11 cellular contexts compared by ENCODE assay signal in genomic region chr10:86955501-86956194, GRCh38. TPM values are rescaled to one million over a fixed set of nuclear protein-coding genes. Genes with fewer than 3 reads are reported as not detected.
DNase-seq lines count a peak whose midpoint lies in the region; ATAC-seq, FAIRE-seq and TF ChIP-seq lines count a peak whose summit lies in the region.
"Had no signal": no experiment of that assay in that cellular context is flagged by ENCODE, and none has a peak within 500 bp of the region (broad histone marks: within the 10 kb centered on the region; RNA-seq: fewer than 3 reads in every experiment).

No MANE protein-coding gene starts in this region.

- peak overlapping the region in 1 of 2 experiments; percentile 83; a peak in 2 of 4 replicates for H3K9ac ChIP-seq in K562 (ENCODE audit: insufficient read depth in 1 of 2, low read depth in 2 of 2, low read length in 2 of 2)

- H3K36me3 ChIP-seq in K562 (ENCODE audit: control insufficient read depth, insufficient read depth, low read length) (no peaks in the 10 kb centered on the region; the same call in 2 of the 3 replicates), right atrium auricular region (no peaks in the 10 kb centered on the region), osteoblast (ENCODE audit: insufficient read depth, low read length) (no peaks in the 10 kb centered on the region), uterus (no peaks in the 10 kb centered on the region)
- H3K36me3 ChIP-seq: colonic mucosa had no signal

- no peak overlapping the region; the same call in 1 of the 3 replicates for H3K27ac ChIP-seq in K562 (ENCODE audit: extremely low read depth, low read depth, low read length)
- peak overlapping the region; percentile 79 to 80 for H3K27ac ChIP-seq in right atrium auricular region
- H3K27ac ChIP-seq in osteoblast (ENCODE audit: low read depth, low read length): no peak overlapping the region
- peak overlapping the region; percentile 76 to 82 for H3K27ac ChIP-seq in uterus

- H3K9me1 ChIP-seq in K562 (ENCODE audit: control insufficient read depth, insufficient read depth, low read length): no peaks in the 10 kb centered on the region

- POLR2A ChIA-PET in K562 (lab: Yijun Ruan, JAX): no interaction called here

- H3K4me3 ChIP-seq in K562 (no peak overlapping the region), right atrium auricular region (peak overlapping the region; percentile 40 to 50), osteoblast (ENCODE audit: insufficient read depth, low read length) (no peak overlapping the region), uterus (peak overlapping the region; percentile 10 to 26)
- H3K4me3 ChIP-seq: colonic mucosa had no signal

- TF ChIP-seq EP300 in K562 (IDR thresholded peaks at IDR 0.05; ENCODE audit: low read length): no peak

- peak overlapping the region; percentile 79 for H2AFZ ChIP-seq in K562 (ENCODE audit: low read depth, low read length)
- no peak overlapping the region for H2AFZ ChIP-seq in osteoblast (ENCODE audit: low read length)

- H3K4me2 ChIP-seq in K562 (ENCODE audit: insufficient read depth, low read length) (no peak overlapping the region), osteoblast (ENCODE audit: insufficient read depth, low read length) (no peak overlapping the region)

- no peaks in the 10 kb centered on the region for H4K20me1 ChIP-seq in K562 (replicated peaks; ENCODE audit: control insufficient read depth, insufficient read depth, low read length)
- no peaks in the 10 kb centered on the region for H4K20me1 ChIP-seq in osteoblast (ENCODE audit: insufficient read depth, low read length)

- 40% methylated on average over 1 of the region's 16 CpGs for WGBS in K562 (ENCODE audit: insufficient coverage, low coverage, missing lambda C conversion rate)

- in situ Hi-C loops in K562 (cut with MboI): no loop called here

- no peak for TF ChIP-seq RAD21 in K562 (CRISPR knock-in tag; conservative IDR thresholded peaks at IDR 0.05 in 1 of 2, IDR thresholded peaks at IDR 0.05 in 1 of 2)

- H3K4me1 ChIP-seq in K562 (replicated peaks in 1 of 2; ENCODE audit: control insufficient read depth in 2 of 2, insufficient read depth in 2 of 2, low read length in 2 of 2): peaks cover 63 to 68% of the 10 kb centered on the region in 2 experiments
- peaks cover 0 to 63% of the 10 kb centered on the region in 2 donors for H3K4me1 ChIP-seq in right atrium auricular region
- peaks cover 20% of the 10 kb centered on the region for H3K4me1 ChIP-seq in osteoblast (ENCODE audit: insufficient read depth, low read length)
- peaks cover 4 to 10% of the 10 kb centered on the region in 2 donors for H3K4me1 ChIP-seq in uterus
- H3K4me1 ChIP-seq: colonic mucosa had no signal

- TF ChIP-seq CTCF in K562 (IDR thresholded peaks at IDR 0.05 in 2 of 3, conservative IDR thresholded peaks at IDR 0.05 in 1 of 3; ENCODE audit: insufficient read depth in 2 of 3, low read depth in 1 of 3, low read length in 3 of 3) (no peak), right atrium auricular region (IDR thresholded peaks at IDR 0.05) (no peak), osteoblast (IDR thresholded peaks at IDR 0.05; ENCODE audit: extremely low read depth, low read depth, low read length) (no peak), uterus (IDR thresholded peaks at IDR 0.05) (no peak)

- ATAC-seq in K562: no peak

- DNase-seq in K562 (ENCODE audit: extremely low read depth in 1 of 4, low spot score in 3 of 4) (no peak), right atrium auricular region (ENCODE audit: low spot score) (no peak), osteoblast (ENCODE audit: insufficient read length, low spot score, missing footprints) (peak; percentile 56), uterus (peak in 1 of 2 donors; percentile 23), occipital lobe (lab: John Stamatoyannopoulos, UW) (no peak), DMS79 (lab: John Stamatoyannopoulos, UW) (no peak)
- no peak for DNase-seq in effector CD8-positive, alpha-beta T cell (lab: John Stamatoyannopoulos, UW)
- DNase-seq: activated CD4-positive, alpha-beta memory T cell treated with anti-CD3 and anti-CD28 coated beads for 36 hours; activated naive CD4-positive, alpha-beta T cell; colonic mucosa; NCI-H1694 had no signal

- TF ChIP-seq POLR2A in K562 (conservative IDR thresholded peaks at IDR 0.05): no peak
- no peak for TF ChIP-seq POLR2A in uterus (IDR thresholded peaks at IDR 0.05)

- FAIRE-seq in K562 (lab: Jason Lieb, UNC): no peak

- H3K9me3 ChIP-seq in K562 (replicated peaks; ENCODE audit: control insufficient read depth, insufficient read depth, low read depth, low read length) (0 out of 2 replicates have a peak, but pooled peaks cover 3% of the 10 kb centered on the region), right atrium auricular region (no peaks in the 10 kb centered on the region), osteoblast (ENCODE audit: low read depth, low read length) (no peaks in the 10 kb centered on the region), uterus (no peaks in the 10 kb centered on the region)
- H3K9me3 ChIP-seq: colonic mucosa had no signal

- CTCF ChIA-PET in K562 (lab: Yijun Ruan, JAX; ENCODE audit: low intra/inter-chr PET ratio): interaction anchor here (0.6 kb wide), 1 partner anchor 19 kb away, joined by 3 read pairs; no protein-coding TSS in a partner anchor

- H3K27me3 ChIP-seq in K562 (ENCODE audit: control insufficient read depth in 2 of 2, insufficient read depth in 2 of 2, low read length in 2 of 2) (no peaks in the 10 kb centered on the region), right atrium auricular region (no peaks in the 10 kb centered on the region), osteoblast (ENCODE audit: insufficient read depth, low read length) (no peaks in the 10 kb centered on the region), uterus (no peaks in the 10 kb centered on the region)
- H3K27me3 ChIP-seq: colonic mucosa had no signal

- no TSS peak for BruUV-seq in K562 (replicated peaks; lab: Mats Ljungman, UMichigan)

- H3K79me2 ChIP-seq in K562 (ENCODE audit: control insufficient read depth, insufficient read depth, low read length): peaks cover 16% of the 10 kb centered on the region; the same call in 2 of the 3 replicates
- no peaks in the 10 kb centered on the region for H3K79me2 ChIP-seq in osteoblast (ENCODE audit: insufficient read depth, low read length)

- intact Hi-C loops in K562 (cut with micrococcal nuclease): no loop called here
- intact Hi-C loops in uterus (cut with DNase I; ENCODE audit: low total_unique reads): no loop called here

RNA-seq across cellular contexts. Expression of gene MMRN2, which starts 1.8 kb away (rescaled TPM):
- total RNA-seq in K562 (2011; cell fraction: chromatin; rRNA removed; ENCODE audit: low replicate concordance): 1.1 and 2.8 TPM in 2 replicates
- total RNA-seq in K562 (2011; cell fraction: nucleolus; rRNA removed): 2.0 and 2.7 TPM in 2 replicates
- 1.5 and 2.6 TPM in 2 replicates for total RNA-seq in K562 (2011; cell fraction: nucleoplasm; rRNA removed)
- 0.90 and 1.7 TPM in 2 replicates for total RNA-seq in K562 (2014; rRNA removed)
- 0.54 and 0.76 TPM in 2 replicates for total RNA-seq in K562 (2014; rRNA removed; fragmentation: Illumina TruSeq; extraction: Trizol)
- 1.2 and 1.5 TPM in 2 replicates for total RNA-seq in K562 (2015; rRNA removed; fragmentation: Illumina TruSeq; extraction: Trizol)
- total RNA-seq in K562 (2021): 1.3 and 2.0 TPM in 2 replicates
- 0.68 and 1.6 TPM in 2 replicates for polyA plus RNA-seq in K562 (2011; rRNA removed)
- polyA plus RNA-seq in K562 (2011; cell fraction: cytosol; rRNA removed): 0.60 and 1.9 TPM in 2 replicates
- polyA plus RNA-seq in K562 (2011; cell fraction: nucleus; rRNA removed): 1.1 and 4.2 TPM in 2 replicates
- 0.80 and 0.83 TPM in 2 replicates for polyA plus RNA-seq in K562 (2012)
- 0.73 and 1.4 TPM in 2 replicates for polyA plus RNA-seq in K562 (2014; fragmentation: Illumina TruSeq; extraction: Trizol)
- polyA plus RNA-seq in K562 (2014; fragmentation: Nextera tagmentation; extraction: Ambion mirVana): under 1 TPM; 0.07 to 0.14 TPM
- polyA plus RNA-seq in K562 (2014; rRNA removed): 1.9 and 2.2 TPM in 2 replicates
- polyA minus RNA-seq in K562 (2011; rRNA and poly(A)+ RNA removed): 0.84 and 1.3 TPM in 2 replicates
- polyA minus RNA-seq in K562 (2011; cell fraction: cytosol; rRNA and poly(A)+ RNA removed): 1.1 and 2.6 TPM in 2 replicates
- 0.54 and 0.56 TPM in 2 replicates for polyA minus RNA-seq in K562 (2011; cell fraction: nucleus; rRNA and poly(A)+ RNA removed)
- 10 to 100 TPM; 57.0 to 81.3 TPM for total RNA-seq in right atrium auricular region
- 1.1 and 3.5 TPM in 2 replicates for total RNA-seq in osteoblast
- total RNA-seq in uterus: 100 to 1,000 TPM in 1 of 4 donors, 10 to 100 TPM in 3; 45.0 to 133 (median 74.2) TPM
- total RNA-seq in occipital lobe: 4.8 TPM
- total RNA-seq: activated CD4-positive, alpha-beta memory T cell treated with anti-CD3 and anti-CD28 coated beads for 36 hours had no signal

RNA-seq across cellular contexts. Expression of gene SNCG, which starts 2.8 kb away (rescaled TPM):
- total RNA-seq in K562 (2011; cell fraction: chromatin; rRNA removed; ENCODE audit: low replicate concordance): 20.0 and 61.3 TPM in 2 replicates
- total RNA-seq in K562 (2011; cell fraction: nucleolus; rRNA removed): 72.0 and 82.9 TPM in 2 replicates
- 49.9 and 55.1 TPM in 2 replicates for total RNA-seq in K562 (2011; cell fraction: nucleoplasm; rRNA removed)
- 135 and 142 TPM in 2 replicates for total RNA-seq in K562 (2014; rRNA removed)
- total RNA-seq in K562 (2014; rRNA removed; fragmentation: Illumina TruSeq; extraction: Trizol): 16.7 and 27.3 TPM in 2 replicates
- 104 TPM in 2 replicates for total RNA-seq in K562 (2015; rRNA removed; fragmentation: Illumina TruSeq; extraction: Trizol)
- total RNA-seq in K562 (2021): 86.6 and 93.6 TPM in 2 replicates
- 64.0 and 146 TPM in 2 replicates for polyA plus RNA-seq in K562 (2011; rRNA removed)
- 66.6 and 210 TPM in 2 replicates for polyA plus RNA-seq in K562 (2011; cell fraction: cytosol; rRNA removed)
- polyA plus RNA-seq in K562 (2011; cell fraction: nucleus; rRNA removed): 63.9 and 189 TPM in 2 replicates
- polyA plus RNA-seq in K562 (2012): 88.6 and 139 TPM in 2 replicates
- polyA plus RNA-seq in K562 (2014; fragmentation: Illumina TruSeq; extraction: Trizol): 45.5 and 108 TPM in 2 replicates
- polyA plus RNA-seq in K562 (2014; fragmentation: Nextera tagmentation; extraction: Ambion mirVana): 10 to 100 TPM in 1 of 2 experiments, 1 to 10 TPM in 1; 9.8 to 34.3 TPM
- polyA plus RNA-seq in K562 (2014; rRNA removed): 132 and 141 TPM in 2 replicates
- polyA minus RNA-seq in K562 (2011; rRNA and poly(A)+ RNA removed): 22.0 and 71.1 TPM in 2 replicates
- polyA minus RNA-seq in K562 (2011; cell fraction: cytosol; rRNA and poly(A)+ RNA removed): 38.1 and 88.0 TPM in 2 replicates
- 11.4 and 21.5 TPM in 2 replicates for polyA minus RNA-seq in K562 (2011; cell fraction: nucleus; rRNA and poly(A)+ RNA removed)
- total RNA-seq in right atrium auricular region: 10 to 100 TPM; 20.9 to 33.8 TPM
- 0.36 and 2.4 TPM in 2 replicates for total RNA-seq in osteoblast
- 10 to 100 TPM in 3 of 4 donors, 1 to 10 TPM in 1; 5.5 to 68.6 (median 36.2) TPM for total RNA-seq in uterus
- total RNA-seq in occipital lobe: 2.7 TPM
- total RNA-seq: activated CD4-positive, alpha-beta memory T cell treated with anti-CD3 and anti-CD28 coated beads for 36 hours had no signal

RNA-seq across cellular contexts. Expression of gene ADIRF, which starts 12.6 kb away (rescaled TPM):
- not detected in 2 replicates for total RNA-seq in K562 (2011; cell fraction: chromatin; rRNA removed; ENCODE audit: low replicate concordance)
- total RNA-seq in K562 (2011; cell fraction: nucleolus; rRNA removed): not detected in 2 replicates
- total RNA-seq in K562 (2011; cell fraction: nucleoplasm; rRNA removed): not detected in 2 replicates
- total RNA-seq in K562 (2014; rRNA removed) (not detected in 2 replicates), K562 (2014; rRNA removed; fragmentation: Illumina TruSeq; extraction: Trizol) (not detected in 2 replicates), K562 (2015; rRNA removed; fragmentation: Illumina TruSeq; extraction: Trizol) (not detected in 2 replicates), K562 (2021) (0.27 TPM in 1 of 2 replicates, not detected in the other), right atrium auricular region (100 to 1,000 TPM in 1 of 2 donors, 10 to 100 TPM in 1; 67.8 to 195 TPM), osteoblast (11.9 and 18.3 TPM in 2 replicates), uterus (100 to 1,000 TPM in 3 of 4 donors, 1 to 10 TPM in 1; 8.5 to 368 (median 275) TPM), occipital lobe (not detected)
- polyA plus RNA-seq in K562 (2011; rRNA removed) (not detected in 2 replicates), K562 (2014; fragmentation: Illumina TruSeq; extraction: Trizol) (not detected in 2 replicates), K562 (2014; fragmentation: Nextera tagmentation; extraction: Ambion mirVana) (under 1 TPM in 1 of 2 experiments, not detected in 1; 0.08 TPM), K562 (2014; rRNA removed) (not detected in 2 replicates)
- not detected in 2 replicates for polyA plus RNA-seq in K562 (2011; cell fraction: cytosol; rRNA removed)
- not detected in 2 replicates for polyA plus RNA-seq in K562 (2011; cell fraction: nucleus; rRNA removed)
- not detected in 2 replicates for polyA plus RNA-seq in K562 (2012)
- polyA minus RNA-seq in K562 (2011; rRNA and poly(A)+ RNA removed): not detected in 2 replicates
- polyA minus RNA-seq in K562 (2011; cell fraction: cytosol; rRNA and poly(A)+ RNA removed): not detected in 2 replicates
- not detected in 2 replicates for polyA minus RNA-seq in K562 (2011; cell fraction: nucleus; rRNA and poly(A)+ RNA removed)
- total RNA-seq: activated CD4-positive, alpha-beta memory T cell treated with anti-CD3 and anti-CD28 coated beads for 36 hours had no signal

Comparison
In these comparisons a context has a peak if more than half of its experiments do, and no peak if none do; other contexts are left out.
1. H3K27ac ChIP-seq: peak in right atrium auricular region (2 of 2) and uterus (2 of 2); none in K562 (single experiment) and osteoblast (single experiment).
2. H3K4me3 ChIP-seq: peak in right atrium auricular region (2 of 2) and uterus (2 of 2); none in K562 (single experiment) and osteoblast (single experiment).